Comparison of ENCODE assay signal across 8 cellular contexts in genomic region chr14:52790756-52791203, GRCh38. TPM values are rescaled to one million over a fixed set of nuclear protein-coding genes. Genes with fewer than 3 reads are reported as not detected.
A peak's percentile ranks its signal among the peaks of the same experiment; 100 is the strongest.
DNase-seq lines count a peak whose midpoint lies in the region; ATAC-seq, FAIRE-seq and TF ChIP-seq lines count a peak whose summit lies in the region.

No MANE protein-coding gene starts in this region.

- WGBS in thymus = 1% methylated on average over 25 of the region's 25 CpGs

- no peak for TF ChIP-seq POLR2A in HCT116 (IDR thresholded peaks at IDR 0.05; ENCODE audit: borderline replicate concordance, extremely low read depth, insufficient read depth, insufficient read length)

- no peaks in the 10 kb centered on the region for H3K27me3 Mint-ChIP-seq in activated naive CD8-positive, alpha-beta T cell

- H4K20me1 ChIP-seq in BLaER1 (peaks cover 18% of the 10 kb centered on the region; the same call in 1 of the 2 replicates), HCT116 (ENCODE audit: insufficient read depth) (no peaks in the 10 kb centered on the region)

- H3K27me3 ChIP-seq in BLaER1 (no peaks in the 10 kb centered on the region), HCT116 (ENCODE audit: insufficient read depth, low read length) (no peaks in the 10 kb centered on the region), thymus (ENCODE audit: control insufficient read depth, insufficient read depth) (no peaks in the 10 kb centered on the region)

- DNase-seq in HCT116 (ENCODE audit: low read depth, low spot score) = no peak
- DNase-seq in kidney = no peak
- no peak for DNase-seq in cerebellum (ENCODE audit: low spot score)
- no peak for DNase-seq in kidney tubule cell (ENCODE audit: low spot score)

- H3K36me3 Mint-ChIP-seq in activated naive CD8-positive, alpha-beta T cell = peaks cover 2% of the 10 kb centered on the region

- no peak for FAIRE-seq in kidney (lab: Jason Lieb, UNC)

- H3K4me3 ChIP-seq in BLaER1 = peak overlapping the region; percentile 80
- peak overlapping the region; percentile 86 to 91 for H3K4me3 ChIP-seq in HCT116 (replicated peaks in 1 of 2; ENCODE audit: low read depth in 1 of 2, low read length in 2 of 2)
- peak overlapping the region; percentile 85 to 92 for H3K4me3 ChIP-seq in kidney (ENCODE audit: low read length in 2 of 2)
- H3K4me3 ChIP-seq in thymus (ENCODE audit: low read length) = peak overlapping the region; percentile 70

- no peak for TF ChIP-seq RAD21 in HCT116 (IDR thresholded peaks at IDR 0.05; ENCODE audit: low read depth)

- no peaks in the 10 kb centered on the region for H3K9me2 ChIP-seq in HCT116 (ENCODE audit: insufficient read depth)

- intact Hi-C loops in HCT116 (cut with micrococcal nuclease) (loop anchor here (5.0 kb wide), 1 partner anchor 238 kb away; the partner anchor contains the start of genes GPR137C and TXNDC16), kidney (cut with DNase I) (no loop called here)

- H3K9ac ChIP-seq in BLaER1 (peak overlapping the region; percentile 83), HCT116 (ENCODE audit: low read length) (peak overlapping the region; percentile 85), kidney (ENCODE audit: low read length in 2 of 2) (peak overlapping the region; percentile 71 to 72)

- H3K27ac ChIP-seq in BLaER1 (peak overlapping the region; percentile 81), HCT116 (ENCODE audit: low read depth, low read length) (peak overlapping the region; percentile 66), kidney (ENCODE audit: low read depth in 2 of 2, low read length in 2 of 2) (peak overlapping the region; percentile 77 to 86), thymus (ENCODE audit: low read depth) (no peak overlapping the region)

- ATAC-seq in HCT116 (no peak), GM18519 (IDR thresholded peaks at IDR 0.05; ENCODE audit: low FRiP score, unreplicated experiment) (no peak)

- H2AFZ ChIP-seq in HCT116 (ENCODE audit: low read depth, low read length, poor library complexity, severe bottlenecking) = no peak overlapping the region

- H3K36me3 ChIP-seq in BLaER1 (0 out of 2 replicates have a peak, but pooled peaks cover 5% of the 10 kb centered on the region), HCT116 (ENCODE audit: control insufficient read depth in 1 of 2, insufficient read depth in 2 of 2, low read length in 2 of 2) (peaks cover 0 to 5% of the 10 kb centered on the region in 2 experiments; a peak in 1 of 4 replicates), kidney (ENCODE audit: control insufficient read depth in 1 of 2, insufficient read depth in 2 of 2, low read length in 2 of 2) (no peaks in the 10 kb centered on the region), thymus (ENCODE audit: control insufficient read depth, insufficient read depth) (no peaks in the 10 kb centered on the region)

- TF ChIP-seq CTCF in HCT116 (IDR thresholded peaks at IDR 0.05 in 2 of 3, conservative IDR thresholded peaks at IDR 0.05 in 1 of 3; ENCODE audit: borderline replicate concordance in 1 of 3, insufficient read depth in 1 of 3, low read depth in 2 of 3, low read length in 2 of 3) (no peak), kidney (IDR thresholded peaks at IDR 0.05; ENCODE audit: borderline replicate concordance, extremely low read depth, insufficient read depth) (no peak)

- peak overlapping the region; percentile 94 for H3K4me3 Mint-ChIP-seq in activated naive CD8-positive, alpha-beta T cell

- H3K4me1 Mint-ChIP-seq in activated naive CD8-positive, alpha-beta T cell (ENCODE audit: low read depth) = peaks cover 36% of the 10 kb centered on the region

- CTCF ChIA-PET in HCT116 (lab: Charles Lee) = no interaction called here

- TSS peak; percentile 42 for BruUV-seq in HCT116 (replicated peaks; lab: Mats Ljungman, UMichigan)

- H3K9me3 ChIP-seq in BLaER1 (peaks cover 3% of the 10 kb centered on the region), HCT116 (ENCODE audit: control insufficient read depth in 1 of 2, insufficient read depth in 1 of 2, low read depth in 1 of 2, low read length in 2 of 2) (no peaks in the 10 kb centered on the region), kidney (ENCODE audit: control insufficient read depth in 1 of 2, low read length in 2 of 2) (no peaks in the 10 kb centered on the region), thymus (ENCODE audit: control insufficient read depth) (no peaks in the 10 kb centered on the region)

- POLR2A ChIA-PET in HCT116 (lab: Charles Lee) = interaction anchor here (1.1 kb wide), 1 partner anchor 25 kb away, joined by 3 read pairs; no protein-coding TSS in a partner anchor

- H3K4me1 ChIP-seq in BLaER1 = peaks cover 34% of the 10 kb centered on the region
- peaks cover 9 to 21% of the 10 kb centered on the region in 2 experiments; a peak in 3 of 4 replicates for H3K4me1 ChIP-seq in HCT116 (ENCODE audit: control insufficient read depth in 1 of 2, insufficient read depth in 2 of 2, low read length in 2 of 2)
- H3K4me1 ChIP-seq in kidney (ENCODE audit: control insufficient read depth in 1 of 2, insufficient read depth in 1 of 2, low read depth in 1 of 2, low read length in 2 of 2) = peaks cover 0 to 5% of the 10 kb centered on the region in 2 donors
- H3K4me1 ChIP-seq in thymus (ENCODE audit: control insufficient read depth, insufficient read depth, low read length) = peaks cover 3% of the 10 kb centered on the region

- peak overlapping the region; percentile 69 for H3K27ac Mint-ChIP-seq in activated naive CD8-positive, alpha-beta T cell

- RAD21 ChIA-PET in HCT116 (lab: Charles Lee; ENCODE audit: low non-redundant PET in 1 of 2, low total read pairs in 2 of 2, uncharacterized antibody in 2 of 2, unreplicated experiment in 2 of 2) = interaction anchor here in 1 of 2 experiments (0.5 to 0.7 kb wide), 2 partner anchors 16 to 242 kb away, joined by 3 read pairs; no protein-coding TSS in a partner anchor

- H3K79me2 ChIP-seq in HCT116 (ENCODE audit: insufficient read depth, low read length) = peaks cover 56% of the 10 kb centered on the region

- H3K4me2 ChIP-seq in BLaER1 = peak overlapping the region; percentile 92
- peak overlapping the region; percentile 84 for H3K4me2 ChIP-seq in HCT116 (ENCODE audit: low read length)

- no peaks in the 10 kb centered on the region for H3K9me3 Mint-ChIP-seq in activated naive CD8-positive, alpha-beta T cell (ENCODE audit: low read depth)

TF ChIP-seq in HCT116, 20 proteins besides CTCF, POLR2A, EP300 and RAD21 (continues in another document):
- TF ChIP-seq SRF (IDR thresholded peaks at IDR 0.05; ENCODE audit: low read depth) (no peak), MAX (IDR thresholded peaks at IDR 0.05) (no peak), ZFX (IDR thresholded peaks at IDR 0.05) (no peak), ATF3 (IDR thresholded peaks at IDR 0.05) (no peak), SP1 (IDR thresholded peaks at IDR 0.05; ENCODE audit: low read depth) (no peak), ELF1 (IDR thresholded peaks at IDR 0.05; ENCODE audit: borderline replicate concordance, low read depth) (no peak), EGR1 (IDR thresholded peaks at IDR 0.05; ENCODE audit: low read depth) (no peak), ZBTB33 (IDR thresholded peaks at IDR 0.05; ENCODE audit: extremely low read depth, insufficient replicate concordance, low read length) (no peak), EZH2 (IDR thresholded peaks at IDR 0.05) (no peak), CBX3 (IDR thresholded peaks at IDR 0.05; ENCODE audit: low read depth) (no peak), FOSL1 (IDR thresholded peaks at IDR 0.05; ENCODE audit: low read depth) (no peak), ZNF274 (IDR thresholded peaks at IDR 0.05; ENCODE audit: low read depth, low read length) (no peak), CEBPB (IDR thresholded peaks at IDR 0.05; ENCODE audit: low read depth) (no peak)

RNA-seq across cellular contexts. Expression of gene GNPNAT1, which starts 0.6 kb away (rescaled TPM):
- total RNA-seq in HCT116 (2021; ENCODE audit: unreplicated experiment) (33.7 TPM), kidney (22.2 TPM), cerebellum (14.1 TPM)
- polyA plus RNA-seq in HCT116 (2012) = 15.9 and 16.3 TPM in 2 replicates
- polyA plus RNA-seq in kidney (ENCODE audit: insufficient read depth, low read depth, low replicate concordance) (13.8 TPM), thymus (7.6 TPM)
